ENCODE assay signal across 15 cellular contexts in the genomic region with DNA sequence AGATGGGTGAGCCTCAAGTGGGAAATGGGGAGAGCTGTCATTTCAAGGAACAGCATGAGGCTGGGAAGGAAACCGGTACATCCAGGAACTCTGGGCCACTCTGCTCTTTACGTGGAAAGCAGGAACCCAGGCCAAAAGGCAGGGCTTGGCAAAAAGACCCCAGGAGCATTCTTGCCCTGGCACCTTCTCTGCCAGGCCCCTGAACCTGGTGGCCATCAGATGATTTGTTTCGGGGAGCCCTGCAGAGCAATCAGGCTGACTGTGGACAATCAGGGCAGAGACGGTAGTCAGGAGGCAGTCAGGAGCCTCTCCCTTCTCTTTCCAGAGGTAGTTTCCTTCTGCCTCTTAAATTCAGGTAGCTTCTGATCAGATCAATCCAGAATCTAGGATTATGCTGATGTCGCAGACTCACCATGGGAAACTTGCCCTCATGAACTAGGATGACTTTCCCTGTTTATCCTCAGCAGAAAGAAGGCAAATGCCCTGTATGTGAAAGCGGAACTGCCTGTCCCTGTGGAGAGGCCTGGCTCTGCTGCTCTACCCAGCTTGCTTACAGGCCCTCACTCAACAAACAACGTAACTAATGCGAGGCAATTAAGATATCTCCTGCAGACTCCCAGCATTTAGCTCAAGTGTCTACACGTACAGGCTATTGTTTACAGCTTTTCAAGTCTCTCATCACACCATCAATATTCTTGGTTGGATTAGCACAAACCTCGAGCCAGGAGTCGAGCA. TPM values are rescaled to one million over a fixed set of nuclear protein-coding genes. Genes with fewer than 3 reads are reported as not detected.
A peak's percentile ranks its signal among the peaks of the same experiment; 100 is the strongest.
DNase-seq lines count a peak whose midpoint lies in the region; ATAC-seq, FAIRE-seq and TF ChIP-seq lines count a peak whose summit lies in the region.
"Had no signal": no experiment of that assay in that cellular context is flagged by ENCODE, and none has a peak within 500 bp of the region (broad histone marks: within the 10 kb centered on the region; RNA-seq: fewer than 3 reads in every experiment).

No MANE protein-coding gene starts in this region.

- no peaks in the 10 kb centered on the region for H3K27me3 Mint-ChIP-seq in Calu3 (ENCODE audit: unreplicated experiment)
- H3K27me3 Mint-ChIP-seq: activated naive CD8-positive, alpha-beta T cell treated with anti-CD3 and anti-CD28 coated beads for 36 hours had no signal

- TF ChIP-seq CTCF in Calu3 (IDR thresholded peaks at IDR 0.05; ENCODE audit: unreplicated experiment) (no peak), bronchial epithelial cell (IDR thresholded peaks at IDR 0.05; ENCODE audit: insufficient read depth, low read length, severe bottlenecking) (no peak), parathyroid adenoma (IDR thresholded peaks at IDR 0.05) (no peak)

- peak overlapping the region; percentile 85 for H3K27ac ChIP-seq in parathyroid adenoma
- H3K27ac ChIP-seq: BLaER1, testis had no signal

- H3K4me1 Mint-ChIP-seq in Calu3 (ENCODE audit: low read depth, unreplicated experiment), result peaks cover 90% of the 10 kb centered on the region

- no peak overlapping the region for H2AFZ ChIP-seq in parathyroid adenoma

- H3K27ac Mint-ChIP-seq in Calu3 (ENCODE audit: unreplicated experiment), result peak overlapping the region; percentile 92
- H3K27ac Mint-ChIP-seq: activated naive CD8-positive, alpha-beta T cell treated with anti-CD3 and anti-CD28 coated beads for 36 hours had no signal

- DNase-seq in Calu3 (no peak), NCI-H128 (lab: John Stamatoyannopoulos, UW; ENCODE audit: unreplicated experiment) (peak; percentile 51), bronchial epithelial cell (ENCODE audit: low read depth) (no peak), DMS 273 treated with DMSO at 0.1 percent for 48 hours (lab: John Stamatoyannopoulos, UW) (no peak), MV-4-11 (lab: John Stamatoyannopoulos, UW) (no peak), posterior cingulate gyrus (no peak)
- DNase-seq: activated naive CD8-positive, alpha-beta T cell treated with anti-CD3 and anti-CD28 coated beads for 36 hours; kidney glomerular epithelial cell; NCI-H345; stimulated activated CD4-positive, alpha-beta T cell treated with anti-CD3 and anti-CD28 coated beads, Interleukin-15, amount 100 ng/mL, for 24 hours; testis had no signal

- H3K4me3 Mint-ChIP-seq in Calu3 (ENCODE audit: low read depth, unreplicated experiment), result peak overlapping the region; percentile 44
- H3K4me3 Mint-ChIP-seq: activated naive CD8-positive, alpha-beta T cell treated with anti-CD3 and anti-CD28 coated beads for 36 hours had no signal

- CTCF ChIA-PET in Calu3 (lab: Charles Lee), result no interaction called here

- H3K27me3 ChIP-seq in bronchial epithelial cell (ENCODE audit: control insufficient read depth, insufficient read depth, low read length), result no peaks in the 10 kb centered on the region
- H3K27me3 ChIP-seq in parathyroid adenoma (ENCODE audit: control insufficient read depth, insufficient read depth, low read length), result no peaks in the 10 kb centered on the region
- H3K27me3 ChIP-seq: BLaER1, testis had no signal

- no peak for ATAC-seq in GM18517 (IDR thresholded peaks at IDR 0.05; ENCODE audit: unreplicated experiment)

- intact Hi-C loops in Calu3 (cut with micrococcal nuclease; ENCODE audit: unreplicated experiment), result no loop called here
- intact Hi-C loops in posterior cingulate gyrus (cut with DNase I), result no loop called here

- BruUV-seq in Calu3 (replicated peaks; lab: Mats Ljungman, UMichigan), result no TSS peak

- H3K9me3 Mint-ChIP-seq in Calu3 (ENCODE audit: low read depth, unreplicated experiment), result no peaks in the 10 kb centered on the region
- H3K9me3 Mint-ChIP-seq: activated naive CD8-positive, alpha-beta T cell treated with anti-CD3 and anti-CD28 coated beads for 36 hours had no signal

- H3K4me3 ChIP-seq in bronchial epithelial cell (ENCODE audit: low read depth, low read length) (no peak overlapping the region), parathyroid adenoma (ENCODE audit: low read depth, low read length) (peak overlapping the region; percentile 23)
- H3K4me3 ChIP-seq: BLaER1, testis had no signal

- H3K36me3 ChIP-seq in bronchial epithelial cell (ENCODE audit: control insufficient read depth, insufficient read depth, low read length) (peaks cover 45% of the 10 kb centered on the region), parathyroid adenoma (ENCODE audit: control insufficient read depth, insufficient read depth, low read length) (peaks cover 4% of the 10 kb centered on the region)

- peaks cover 68% of the 10 kb centered on the region for H3K4me1 ChIP-seq in parathyroid adenoma
- H3K4me1 ChIP-seq: testis had no signal

- no peaks in the 10 kb centered on the region for H3K9me3 ChIP-seq in parathyroid adenoma (ENCODE audit: control insufficient read depth, low read length)
- H3K9me3 ChIP-seq: BLaER1, testis had no signal

- H3K36me3 Mint-ChIP-seq in Calu3 (ENCODE audit: insufficient read depth, unreplicated experiment), result peaks cover 100% of the 10 kb centered on the region

- peak; percentile 89 for FAIRE-seq in bronchial epithelial cell (lab: Jason Lieb, UNC)
- FAIRE-seq: GM12891 had no signal

- peak overlapping the region; percentile 3 for H3K9ac ChIP-seq in parathyroid adenoma
- H3K9ac ChIP-seq: BLaER1 had no signal

- H3K79me2 ChIP-seq in parathyroid adenoma, result peaks cover 22% of the 10 kb centered on the region

- peak overlapping the region; percentile 44 for H3K4me2 ChIP-seq in parathyroid adenoma (ENCODE audit: low read length)
- H3K4me2 ChIP-seq: BLaER1 had no signal

RNA-seq across cellular contexts. Expression of a gene that starts 36.6 kb away (rescaled TPM):
- total RNA-seq in Calu3 (2022) (935 and 954 TPM in 2 replicates), bronchial epithelial cell (314 and 407 TPM in 2 replicates)
